ENCODE assay signal across 9 cellular contexts in genomic region chr4:689498-690122, GRCh38. TPM values are rescaled to one million over a fixed set of nuclear protein-coding genes. Genes with fewer than 3 reads are reported as not detected.
DNase-seq lines count a peak whose midpoint lies in the region; FAIRE-seq and TF ChIP-seq lines count a peak whose summit lies in the region.
"Had no signal": no experiment of that assay in that cellular context is flagged by ENCODE, and none has a peak within 500 bp of the region (broad histone marks: within the 10 kb centered on the region; RNA-seq: fewer than 3 reads in every experiment).

No MANE protein-coding gene starts in this region.

- DNase-seq in H1 (ENCODE audit: low read depth in 1 of 2, low spot score in 2 of 2) (no peak), LoVo (ENCODE audit: low spot score) (no peak), MV-4-11 (lab: John Stamatoyannopoulos, UW) (no peak), HuH-7 (ENCODE audit: low spot score) (no peak)
- DNase-seq: activated CD4-positive, alpha-beta T cell treated with anti-CD3 and anti-CD28 coated beads for 4 hours; stimulated activated CD8-positive, alpha-beta memory T cell treated with anti-CD3 and anti-CD28 coated beads, Interleukin-4, amount 100 ng/mL, for 48 hours had no signal

- H3K4me3 ChIP-seq in HUES64 (ENCODE audit: low read length), result peak overlapping the region; percentile 60
- H3K4me3 ChIP-seq in H1 (ENCODE audit: extremely low read depth in 1 of 4, insufficient read depth in 2 of 4, low read depth in 3 of 4, low read length in 4 of 4), result peak overlapping the region; percentile 33 to 66 (median 46)
- peak overlapping the region; percentile 21 for H3K4me3 ChIP-seq in mesodermal cell (ENCODE audit: extremely low read depth, insufficient read depth, low read length, poor library complexity, severe bottlenecking)
- no peak overlapping the region for H3K4me3 ChIP-seq in thymus (ENCODE audit: low read length)

- WGBS in HUES64, result 73% methylated on average over 11 of the region's 11 CpGs
- WGBS in H1 (ENCODE audit: extremely low coverage in 1 of 2, insufficient coverage in 1 of 2, insufficient read length in 1 of 2, insufficient replicate concordance in 2 of 2, low coverage in 1 of 2, low lambda C conversion rate in 2 of 2, missing lambda C conversion rate in 1 of 2), 2 experiments, result 71% methylated on average over 11 of the region's 11 CpGs; no CpG with 5 or more reads in 1 of the 2 experiments
- WGBS in mesodermal cell (ENCODE audit: insufficient coverage in 2 of 2), 2 experiments, result 75 to 83% methylated on average over 11 of the region's 11 CpGs
- 90% methylated on average over 11 of the region's 11 CpGs for WGBS in thymus

- peak in 2 of 3 experiments; percentile 28 to 53; a peak in 3 of 4 replicates for TF ChIP-seq CTCF in H1 (IDR thresholded peaks at IDR 0.05; ENCODE audit: control extremely low read depth in 1 of 3, insufficient read depth in 1 of 3, low read depth in 1 of 3, low read length in 3 of 3)

- H3K36me3 ChIP-seq in HUES64 (ENCODE audit: insufficient read depth, low read length) (no peaks in the 10 kb centered on the region), H1 (ENCODE audit: control insufficient read depth in 2 of 4, insufficient read depth in 4 of 4, low read length in 3 of 4) (no peaks in the 10 kb centered on the region), mesodermal cell (ENCODE audit: control insufficient read depth, insufficient read depth, low read length) (no peaks in the 10 kb centered on the region), thymus (ENCODE audit: control insufficient read depth, insufficient read depth) (no peaks in the 10 kb centered on the region)

- no peaks in the 10 kb centered on the region; the same call in 1 of the 2 replicates for H3K27me3 ChIP-seq in HUES64 (ENCODE audit: insufficient read depth, low read length)
- peaks cover 0 to 4% (median 0%) of the 10 kb centered on the region in 4 experiments; a peak in 1 of 7 replicates for H3K27me3 ChIP-seq in H1 (replicated peaks in 1 of 4; ENCODE audit: control insufficient read depth in 3 of 4, extremely low read depth in 1 of 4, insufficient read depth in 3 of 4, low read length in 3 of 4)
- peaks cover 18% of the 10 kb centered on the region for H3K27me3 ChIP-seq in thymus (ENCODE audit: control insufficient read depth, insufficient read depth)

- no peak overlapping the region for H2BK120ac ChIP-seq in H1 (replicated peaks; ENCODE audit: low read depth, low read length)

- H4K91ac ChIP-seq in H1 (replicated peaks; ENCODE audit: insufficient read length, low read length), result no peak overlapping the region

- H3K4me2 ChIP-seq in H1 (ENCODE audit: insufficient read depth in 1 of 2, low read depth in 2 of 2, low read length in 2 of 2), result peak overlapping the region; percentile 68 to 85

- H3K4me1 ChIP-seq in HUES64 (ENCODE audit: insufficient read depth, low read length) (peaks cover 9% of the 10 kb centered on the region; the same call in 1 of the 2 replicates), H1 (replicated peaks in 1 of 4; ENCODE audit: control insufficient read depth in 3 of 4, insufficient read depth in 4 of 4, low read length in 3 of 4) (peaks cover 0 to 25% (median 11%) of the 10 kb centered on the region in 4 experiments; a peak in 6 of 7 replicates), mesodermal cell (ENCODE audit: control insufficient read depth, insufficient read depth, low read length, poor library complexity, severe bottlenecking) (peaks cover 24% of the 10 kb centered on the region), thymus (ENCODE audit: control insufficient read depth, insufficient read depth, low read length) (no peaks in the 10 kb centered on the region)

- no peaks in the 10 kb centered on the region for H3K9me3 ChIP-seq in HUES64 (ENCODE audit: insufficient read depth, low read depth, low read length)
- no peaks in the 10 kb centered on the region for H3K9me3 ChIP-seq in H1 (ENCODE audit: insufficient read depth in 2 of 2, low read depth in 1 of 2, low read length in 1 of 2)
- no peaks in the 10 kb centered on the region for H3K9me3 ChIP-seq in mesodermal cell (ENCODE audit: control insufficient read depth, low read length)
- H3K9me3 ChIP-seq in thymus (ENCODE audit: control insufficient read depth), result peaks cover 2% of the 10 kb centered on the region

- no peak overlapping the region for H2AK5ac ChIP-seq in H1 (ENCODE audit: low read depth, low read length)

- peak; percentile 36 to 54; a peak in 3 of 4 replicates for TF ChIP-seq RAD21 in H1 (IDR thresholded peaks at IDR 0.05 in 1 of 2, conservative IDR thresholded peaks at IDR 0.05 in 1 of 2; ENCODE audit: low read depth in 2 of 2, low read length in 2 of 2)

- H3K4ac ChIP-seq in H1 (replicated peaks; ENCODE audit: insufficient read length, low read depth, low read length), result no peak overlapping the region

- peak overlapping the region; percentile 31 for H2AFZ ChIP-seq in H1 (ENCODE audit: low read length)

- no peak for TF ChIP-seq EP300 in H1 (IDR thresholded peaks at IDR 0.05; ENCODE audit: borderline replicate concordance in 1 of 2, low read depth in 2 of 2, low read length in 2 of 2)

- no peak for FAIRE-seq in H1 (lab: Jason Lieb, UNC)

- TF ChIP-seq POLR2A in H1 (IDR thresholded peaks at IDR 0.05; ENCODE audit: control extremely low read depth in 1 of 2, low read depth in 2 of 2, low read length in 2 of 2), result no peak; a peak in 1 of 3 replicates

- POLR2A ChIA-PET in H1 (lab: Charles Lee; ENCODE audit: partially characterized antibody), result interaction anchor here (0.8 to 1.2 kb wide), 2 partner anchors 9 to 11 kb away, joined by 3 to 4 read pairs; no protein-coding TSS in a partner anchor

- no peak overlapping the region for H3K56ac ChIP-seq in H1 (replicated peaks; ENCODE audit: insufficient read length, low read depth, low read length)

- H2BK12ac ChIP-seq in H1 (ENCODE audit: low read depth, low read length), result no peak overlapping the region

- no peak overlapping the region for H3K23ac ChIP-seq in H1 (ENCODE audit: insufficient read length)

- peak overlapping the region; percentile 82; the same call in 1 of the 2 replicates for H2BK5ac ChIP-seq in H1 (ENCODE audit: low read depth, low read length)

- peak overlapping the region; percentile 81 for H4K8ac ChIP-seq in H1 (ENCODE audit: extremely low read depth, insufficient read depth, low read length)

- H2BK20ac ChIP-seq in H1 (ENCODE audit: low read length), result no peak overlapping the region

- peak overlapping the region; percentile 67 for H3K9ac ChIP-seq in HUES64 (ENCODE audit: low read depth, low read length)
- H3K9ac ChIP-seq in H1 (replicated peaks in 1 of 4; ENCODE audit: extremely low read depth in 1 of 4, low read depth in 3 of 4, low read length in 3 of 4), result peak overlapping the region in 2 of 4 experiments; percentile 26 to 50; a peak in 3 of 7 replicates

- H4K5ac ChIP-seq in H1 (ENCODE audit: insufficient read length, low read depth, low read length), result peak overlapping the region; percentile 15

- CTCF ChIA-PET in H1 (lab: Charles Lee; ENCODE audit: partially characterized antibody), result interaction anchor here (0.6 to 3.2 kb wide), 3 partner anchors 11 to 207 kb away, joined by 3 to 15 read pairs (median 3); no protein-coding TSS in a partner anchor

- H3K79me1 ChIP-seq in H1 (ENCODE audit: low read depth, low read length), result no peaks in the 10 kb centered on the region

- peaks cover 6% of the 10 kb centered on the region; the same call in 1 of the 2 replicates for H3K23me2 ChIP-seq in H1 (ENCODE audit: low read depth, low read length)

- no peaks in the 10 kb centered on the region for H3K79me2 ChIP-seq in H1 (ENCODE audit: control insufficient read depth in 1 of 2, insufficient read depth in 2 of 2, low read length in 2 of 2)

- no peak overlapping the region for H3K14ac ChIP-seq in H1 (ENCODE audit: insufficient read length)

- H3K27ac ChIP-seq in HUES64 (ENCODE audit: low read depth, low read length) (0 out of 2 replicates have a peak overlapping the region, but pooled peaks have one; percentile 28), H1 (ENCODE audit: low read depth, low read length) (no peak overlapping the region; the same call in 1 of the 2 replicates), mesodermal cell (ENCODE audit: low read depth, low read length, severe bottlenecking) (no peak overlapping the region), thymus (ENCODE audit: low read depth) (peak overlapping the region; percentile 40)

- peak overlapping the region; percentile 90 for H3K18ac ChIP-seq in H1 (ENCODE audit: extremely low read depth, low read length)

- H4K20me1 ChIP-seq in H1 (replicated peaks in 1 of 2; ENCODE audit: control insufficient read depth in 1 of 2, insufficient read depth in 2 of 2, low read length in 2 of 2), result peaks cover 0 to 4% of the 10 kb centered on the region in 2 experiments

- 0 out of 2 replicates have a peak overlapping the region, but pooled peaks have one; percentile 5 for H2BK15ac ChIP-seq in H1 (ENCODE audit: low read length)

RNA-seq across cellular contexts. Expression of gene SLC49A3, which starts 0.7 kb away (rescaled TPM):
- 2.3 TPM for polyA plus RNA-seq in HUES64 (2013, experiment 1 of 2)
- polyA plus RNA-seq in HUES64 (2013, experiment 2 of 2), result 2.5 TPM
- 5.7 and 8.8 TPM in 2 replicates for total RNA-seq in H1 (2021; fragmentation: NEBNext Ultra II Directional; extraction: Animal tissue kit (Norgen Biotek cat#: 25700))
- polyA plus RNA-seq in H1 (2011; rRNA removed), result 5.0 and 6.7 TPM in 2 replicates
- polyA plus RNA-seq in H1 (2011; cell fraction: cytosol; rRNA removed), result 5.4 TPM
- polyA plus RNA-seq in H1 (2011; cell fraction: nucleus; rRNA removed), result 16.0 TPM
- polyA plus RNA-seq in H1 (2012, experiment 1 of 2), result 2.3 to 6.0 TPM (median 5.7 TPM) in 4 replicates
- 3.0 TPM for polyA plus RNA-seq in H1 (2012, experiment 2 of 2)
- 2.3 TPM for polyA plus RNA-seq in H1 (2013, experiment 1 of 2)
- polyA plus RNA-seq in H1 (2013, experiment 2 of 2), result 1.9 TPM
- 0.98 and 2.7 TPM in 2 replicates for polyA minus RNA-seq in H1 (2011; rRNA and poly(A)+ RNA removed)
- polyA minus RNA-seq in H1 (2011; cell fraction: cytosol; rRNA and poly(A)+ RNA removed), result 2.9 TPM
- polyA minus RNA-seq in H1 (2011; cell fraction: nucleus; rRNA and poly(A)+ RNA removed), result 9.7 TPM
- polyA plus RNA-seq in mesodermal cell (2013, experiment 1 of 2), result 2.2 TPM
- polyA plus RNA-seq in mesodermal cell (2013, experiment 2 of 2), result 1.6 TPM
- 4.8 TPM for polyA plus RNA-seq in thymus

RNA-seq across cellular contexts. Expression of gene MYL5, which starts 15.3 kb away (rescaled TPM):
- polyA plus RNA-seq in HUES64 (2013, experiment 1 of 2), result 5.2 TPM
- 5.5 TPM for polyA plus RNA-seq in HUES64 (2013, experiment 2 of 2)
- 5.5 and 5.7 TPM in 2 replicates for total RNA-seq in H1 (2021; fragmentation: NEBNext Ultra II Directional; extraction: Animal tissue kit (Norgen Biotek cat#: 25700))
- 6.3 and 6.8 TPM in 2 replicates for polyA plus RNA-seq in H1 (2011; rRNA removed)
- 7.7 TPM for polyA plus RNA-seq in H1 (2011; cell fraction: cytosol; rRNA removed)
- polyA plus RNA-seq in H1 (2011; cell fraction: nucleus; rRNA removed), result 40.3 TPM
- 11.6 to 13.5 TPM (median 12.6 TPM) in 4 replicates for polyA plus RNA-seq in H1 (2012, experiment 1 of 2)
- 3.7 TPM for polyA plus RNA-seq in H1 (2012, experiment 2 of 2)
- polyA plus RNA-seq in H1 (2013, experiment 1 of 2), result 4.6 TPM
- 3.5 TPM for polyA plus RNA-seq in H1 (2013, experiment 2 of 2)
- polyA minus RNA-seq in H1 (2011; rRNA and poly(A)+ RNA removed), result 2.5 and 6.8 TPM in 2 replicates
- 6.9 TPM for polyA minus RNA-seq in H1 (2011; cell fraction: cytosol; rRNA and poly(A)+ RNA removed)
- 19.0 TPM for polyA minus RNA-seq in H1 (2011; cell fraction: nucleus; rRNA and poly(A)+ RNA removed)
- polyA plus RNA-seq in mesodermal cell (2013, experiment 1 of 2), result 7.4 TPM
- 7.5 TPM for polyA plus RNA-seq in mesodermal cell (2013, experiment 2 of 2)
- 32.9 TPM for polyA plus RNA-seq in thymus

RNA-seq across cellular contexts. Expression of gene ATP5ME, which starts 15.5 kb away (rescaled TPM):
- polyA plus RNA-seq in HUES64 (2013, experiment 1 of 2), result 393 TPM
- 422 TPM for polyA plus RNA-seq in HUES64 (2013, experiment 2 of 2)
- total RNA-seq in H1 (2021; fragmentation: NEBNext Ultra II Directional; extraction: Animal tissue kit (Norgen Biotek cat#: 25700)), result 375 and 413 TPM in 2 replicates
- polyA plus RNA-seq in H1 (2011; rRNA removed) (450 and 538 TPM in 2 replicates), thymus (492 TPM)
- 736 TPM for polyA plus RNA-seq in H1 (2011; cell fraction: cytosol; rRNA removed)
- 398 TPM for polyA plus RNA-seq in H1 (2011; cell fraction: nucleus; rRNA removed)
- polyA plus RNA-seq in H1 (2012, experiment 1 of 2), result 972 to 1,582 TPM (median 1,208 TPM) in 4 replicates
- polyA plus RNA-seq in H1 (2012, experiment 2 of 2), result 606 TPM
- polyA plus RNA-seq in H1 (2013, experiment 1 of 2), result 1,182 TPM
- 1,303 TPM for polyA plus RNA-seq in H1 (2013, experiment 2 of 2)
- 143 and 154 TPM in 2 replicates for polyA minus RNA-seq in H1 (2011; rRNA and poly(A)+ RNA removed)
- 98.1 TPM for polyA minus RNA-seq in H1 (2011; cell fraction: cytosol; rRNA and poly(A)+ RNA removed)
- 109 TPM for polyA minus RNA-seq in H1 (2011; cell fraction: nucleus; rRNA and poly(A)+ RNA removed)
- polyA plus RNA-seq in mesodermal cell (2013, experiment 1 of 2), result 302 TPM
- polyA plus RNA-seq in mesodermal cell (2013, experiment 2 of 2), result 291 TPM

RNA-seq across cellular contexts. Expression of gene PCGF3, which starts 16.0 kb away (rescaled TPM):
- 26.7 TPM for polyA plus RNA-seq in HUES64 (2013, experiment 1 of 2)
- polyA plus RNA-seq in HUES64 (2013, experiment 2 of 2), result 34.2 TPM
- 49.7 and 52.9 TPM in 2 replicates for total RNA-seq in H1 (2021; fragmentation: NEBNext Ultra II Directional; extraction: Animal tissue kit (Norgen Biotek cat#: 25700))
- polyA plus RNA-seq in H1 (2011; rRNA removed) (52.7 and 67.4 TPM in 2 replicates), thymus (93.4 TPM)
- polyA plus RNA-seq in H1 (2011; cell fraction: cytosol; rRNA removed), result 59.3 TPM
- polyA plus RNA-seq in H1 (2011; cell fraction: nucleus; rRNA removed), result 236 TPM
- polyA plus RNA-seq in H1 (2012, experiment 1 of 2), result 39.7 to 58.4 TPM (median 51.5 TPM) in 4 replicates
- 19.5 TPM for polyA plus RNA-seq in H1 (2012, experiment 2 of 2)
- 37.7 TPM for polyA plus RNA-seq in H1 (2013, experiment 1 of 2)
- polyA plus RNA-seq in H1 (2013, experiment 2 of 2), result 33.4 TPM
- polyA minus RNA-seq in H1 (2011; rRNA and poly(A)+ RNA removed), result 41.1 and 51.6 TPM in 2 replicates
- polyA minus RNA-seq in H1 (2011; cell fraction: cytosol; rRNA and poly(A)+ RNA removed), result 50.2 TPM
- 73.3 TPM for polyA minus RNA-seq in H1 (2011; cell fraction: nucleus; rRNA and poly(A)+ RNA removed)
- polyA plus RNA-seq in mesodermal cell (2013, experiment 1 of 2), result 56.3 TPM
- 51.8 TPM for polyA plus RNA-seq in mesodermal cell (2013, experiment 2 of 2)

Comparison
In these comparisons a context has a peak if more than half of its experiments do, and no peak if none do; other contexts are left out.
1. H3K27ac ChIP-seq: peak in HUES64 (single experiment) and thymus (single experiment); none in H1 (single experiment) and mesodermal cell (single experiment).